ENCODE assay signal across 15 cellular contexts in genomic region chr14:33777651-33778050, GRCh38.
A peak's percentile ranks its signal among the peaks of the same experiment; 100 is the strongest.
DNase-seq lines count a peak whose midpoint lies in the region; TF ChIP-seq lines count a peak whose summit lies in the region.
"Had no signal": no experiment of that assay in that cellular context is flagged by ENCODE, and none has a peak within 500 bp of the region (broad histone marks: within the 10 kb centered on the region; RNA-seq: fewer than 3 reads in every experiment).

No MANE protein-coding gene starts in this region.

- H3K36me3 ChIP-seq in breast epithelium: no peaks in the 10 kb centered on the region

- H3K4me3 ChIP-seq in breast epithelium: no peak overlapping the region

- H3K4me1 Mint-ChIP-seq in MCF 10A (ENCODE audit: insufficient read depth, unreplicated experiment): peaks cover 14% of the 10 kb centered on the region
- H3K4me1 Mint-ChIP-seq in activated T-cell treated with anti-CD3 and anti-CD28 coated beads, Interleukin-2, amount 50 U/mL, for 24 hours (ENCODE audit: low read depth): no peaks in the 10 kb centered on the region
- H3K4me1 Mint-ChIP-seq: IgD-negative memory B cell had no signal

- H3K9me3 ChIP-seq in breast epithelium: no peaks in the 10 kb centered on the region

- BruUV-seq in MCF 10A (replicated peaks; lab: Mats Ljungman, UMichigan): no TSS peak

- H3K27ac Mint-ChIP-seq in MCF 10A (ENCODE audit: low read depth, unreplicated experiment): no peak overlapping the region
- H3K27ac Mint-ChIP-seq in activated T-cell treated with anti-CD3 and anti-CD28 coated beads, Interleukin-2, amount 50 U/mL, for 24 hours: no peak overlapping the region
- H3K27ac Mint-ChIP-seq: IgD-negative memory B cell had no signal

- TF ChIP-seq CTCF in MCF 10A (IDR thresholded peaks at IDR 0.05; ENCODE audit: unreplicated experiment) (no peak), breast epithelium (IDR thresholded peaks at IDR 0.05) (no peak)

- no peaks in the 10 kb centered on the region for H3K27me3 ChIP-seq in breast epithelium

- DNase-seq in MCF 10A (ENCODE audit: unreplicated experiment) (peak; percentile 50), breast epithelium (ENCODE audit: low spot score in 2 of 2) (no peak), NCI-H69 (lab: John Stamatoyannopoulos, UW) (peak; percentile 6), caudate nucleus (lab: John Stamatoyannopoulos, UW) (no peak), amygdala (lab: John Stamatoyannopoulos, UW) (no peak)
- no peak for DNase-seq in activated T-cell treated with anti-CD3 and anti-CD28 coated beads, Interleukin-2, amount 50 U/mL, for 24 hours
- DNase-seq in stimulated activated CD4-positive, alpha-beta T cell treated with anti-CD3 and anti-CD28 coated beads, Interleukin-2, amount 100 ng/mL, for 48 hours: no peak
- DNase-seq in activated CD4-positive, alpha-beta T cell treated with anti-CD3 and anti-CD28 coated beads, Interleukin-2, amount 50 U/mL, for 1 hour: no peak
- DNase-seq: 8988T, C1 segment of cervical spinal cord, COR-L47, DMS53, H7, NCI-H2227 treated with DMSO at 0.1 percent for 48 hours had no signal

- no peaks in the 10 kb centered on the region for H3K36me3 Mint-ChIP-seq in MCF 10A (ENCODE audit: insufficient read depth, unreplicated experiment)
- H3K36me3 Mint-ChIP-seq in activated T-cell treated with anti-CD3 and anti-CD28 coated beads, Interleukin-2, amount 50 U/mL, for 24 hours (ENCODE audit: low read depth): no peaks in the 10 kb centered on the region
- H3K36me3 Mint-ChIP-seq: IgD-negative memory B cell had no signal

- H3K4me1 ChIP-seq in breast epithelium: no peaks in the 10 kb centered on the region

- H3K27ac ChIP-seq in breast epithelium (no peak overlapping the region), caudate nucleus (ENCODE audit: low read depth, low read length) (peak overlapping the region; percentile 5)

- POLR2A ChIA-PET in MCF 10A (lab: Yijun Ruan, JAX): interaction anchor here (0.6 kb wide), 1 partner anchor 10 kb away, joined by 3 read pairs; no protein-coding TSS in a partner anchor

- CTCF ChIA-PET in MCF 10A (lab: Yijun Ruan, JAX): interaction anchor here (1.4 to 1.5 kb wide), 2 partner anchors 11 to 15 kb away, joined by 3 read pairs; no protein-coding TSS in a partner anchor

- no peak for TF ChIP-seq POLR2A in breast epithelium (IDR thresholded peaks at IDR 0.05)

- no peaks in the 10 kb centered on the region for H3K9me3 Mint-ChIP-seq in MCF 10A (ENCODE audit: unreplicated experiment)
- no peaks in the 10 kb centered on the region for H3K9me3 Mint-ChIP-seq in activated T-cell treated with anti-CD3 and anti-CD28 coated beads, Interleukin-2, amount 50 U/mL, for 24 hours

- intact Hi-C loops in MCF 10A (cut with micrococcal nuclease): no loop called here
- intact Hi-C loops in breast epithelium (cut with DNase I; ENCODE audit: low total_unique reads): no loop called here

- H3K27me3 Mint-ChIP-seq in MCF 10A (ENCODE audit: insufficient read depth, unreplicated experiment): no peaks in the 10 kb centered on the region
- peaks cover 10% of the 10 kb centered on the region for H3K27me3 Mint-ChIP-seq in activated T-cell treated with anti-CD3 and anti-CD28 coated beads, Interleukin-2, amount 50 U/mL, for 24 hours
- H3K27me3 Mint-ChIP-seq: IgD-negative memory B cell had no signal

- no peak overlapping the region for H3K4me3 Mint-ChIP-seq in MCF 10A (ENCODE audit: unreplicated experiment)
- no peak overlapping the region for H3K4me3 Mint-ChIP-seq in activated T-cell treated with anti-CD3 and anti-CD28 coated beads, Interleukin-2, amount 50 U/mL, for 24 hours
- H3K4me3 Mint-ChIP-seq: IgD-negative memory B cell had no signal

Comparison
In these comparisons a context has a peak if more than half of its experiments do, and no peak if none do; other contexts are left out.
1. DNase-seq: peak in MCF 10A (single experiment) and NCI-H69 (single experiment); none in breast epithelium (0 of 2), caudate nucleus (0 of 61), activated T-cell treated with anti-CD3 and anti-CD28 coated beads, Interleukin-2, amount 50 U/mL, for 24 hours (single experiment), stimulated activated CD4-positive, alpha-beta T cell treated with anti-CD3 and anti-CD28 coated beads, Interleukin-2, amount 100 ng/mL, for 48 hours (0 of 2), amygdala (0 of 56) and activated CD4-positive, alpha-beta T cell treated with anti-CD3 and anti-CD28 coated beads, Interleukin-2, amount 50 U/mL, for 1 hour (single experiment).